ENCODE assay signal across 20 cellular contexts in the genomic region with DNA sequence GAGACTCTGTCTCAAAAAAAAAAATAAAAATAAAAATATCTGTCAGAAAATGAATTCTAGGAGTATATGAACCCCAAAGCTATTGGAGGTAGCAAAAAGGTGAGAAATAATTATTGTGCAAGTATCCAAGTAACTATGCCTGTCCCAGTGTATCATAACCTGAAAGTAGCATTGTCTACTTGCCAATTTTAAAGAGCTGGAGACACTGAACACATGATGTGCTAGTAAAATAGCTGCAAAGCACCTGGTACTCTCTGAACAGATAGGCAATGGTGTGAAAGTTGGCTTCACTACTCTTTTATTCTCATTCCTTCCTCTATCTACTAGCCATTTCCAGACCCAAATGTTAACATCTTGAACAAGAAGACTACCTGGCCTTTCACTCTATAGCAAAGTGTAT.
"Had no signal": no experiment of that assay in that cellular context is flagged by ENCODE, and none has a peak within 500 bp of the region (broad histone marks: within the 10 kb centered on the region; RNA-seq: fewer than 3 reads in every experiment).

No MANE protein-coding gene starts in this region.

- ATAC-seq: gastroesophageal sphincter, mucosa of descending colon had no signal

- H3K36me3 Mint-ChIP-seq: neural progenitor cell had no signal

- H3K27me3 Mint-ChIP-seq: progenitor cell of endocrine pancreas had no signal

- DNase-seq: activated CD4-positive, alpha-beta T cell treated with anti-CD3 and anti-CD28 coated beads, Interleukin-2, amount 50 U/mL, for 4 hours; activated gamma-delta T cell; activated naive CD4-positive, alpha-beta T cell treated with anti-CD3 and anti-CD28 coated beads, Interleukin-2, amount 50 U/mL, for 16 hours; amniotic stem cell; cerebellar nuclear complex; cortex of kidney; endodermal cell; head of caudate nucleus; hypothalamus; mucosa of descending colon; retina; stimulated activated CD4-positive, alpha-beta T cell treated with anti-CD3 and anti-CD28 coated beads, Interleukin-2, amount 100 ng/mL, for 48 hours; stimulated activated CD8-positive, alpha-beta memory T cell treated with anti-CD3 and anti-CD28 coated beads, Interleukin-4, amount 100 ng/mL, for 48 hours; stimulated activated naive CD4-positive, alpha-beta T cell; T-helper 1 cell; T-helper 9 cell; upper lobe of left lung had no signal

- H3K27me3 ChIP-seq: gastroesophageal sphincter, neural progenitor cell, upper lobe of left lung had no signal

- H3K4me3 ChIP-seq: gastroesophageal sphincter, mucosa of descending colon, neural progenitor cell, upper lobe of left lung had no signal

- H3K27ac ChIP-seq: gastroesophageal sphincter, neural progenitor cell, upper lobe of left lung had no signal

- H3K27ac Mint-ChIP-seq: endodermal cell, neural progenitor cell, progenitor cell of endocrine pancreas had no signal

- H3K4me3 Mint-ChIP-seq: endodermal cell, neural progenitor cell had no signal

- H3K9me3 Mint-ChIP-seq: endodermal cell, neural progenitor cell had no signal

- H3K9me3 ChIP-seq: gastroesophageal sphincter, mucosa of descending colon, upper lobe of left lung had no signal

- H3K36me3 ChIP-seq: gastroesophageal sphincter, neural progenitor cell, upper lobe of left lung had no signal
